In genomic region chr13:73369095-73369494, GRCh38 we compare ENCODE assay signal across 18 cellular contexts.
"Had no signal": no experiment of that assay in that cellular context is flagged by ENCODE, and none has a peak within 500 bp of the region (broad histone marks: within the 10 kb centered on the region; RNA-seq: fewer than 3 reads in every experiment).

No MANE protein-coding gene starts in this region.

- H3K9me3 Mint-ChIP-seq: activated T-cell treated with anti-CD3 and anti-CD28 coated beads, Interleukin-2, amount 50 U/mL, for 72 hours; stimulated activated memory B cell treated with anti-CD40 and anti-IgM and Interleukin-4, amounts not matched to agents 10 μg/mL and 1 μg/mL and 100 μg/mL, for 72 hours had no signal

- H3K4me3 ChIP-seq: ascending aorta, left lung, psoas muscle, right lobe of liver, spleen had no signal

- H3K36me3 ChIP-seq: ascending aorta, left lung, right lobe of liver, spleen had no signal

- H3K9me3 ChIP-seq: ascending aorta, left lung, psoas muscle, right lobe of liver, spleen had no signal

- ATAC-seq: activated T-cell treated with anti-CD3 and anti-CD28 coated beads, Interleukin-2, amount 50 U/mL, for 72 hours; left lung; psoas muscle; stimulated activated memory B cell treated with anti-CD40 and anti-IgM and Interleukin-4, amounts not matched to agents 10 μg/mL and 1 μg/mL and 100 μg/mL, for 72 hours had no signal

- DNase-seq: activated CD4-positive, alpha-beta T cell treated with anti-CD3 and anti-CD28 coated beads for 1 hour; activated effector memory CD4-positive, alpha-beta T cell treated with anti-CD3 and anti-CD28 coated beads, Interleukin-2, amount 50 U/mL, for 16 hours; activated naive CD4-positive, alpha-beta T cell treated with anti-CD3 and anti-CD28 coated beads, Interleukin-2, amount 50 U/mL, for 16 hours; activated T-cell treated with anti-CD3 and anti-CD28 coated beads, Interleukin-2, amount 50 U/mL, for 72 hours; cortex of kidney; effector CD4-positive, alpha-beta T cell; hippocampal formation; islet precursor cell; left lung; psoas muscle; right lobe of liver; spleen; stimulated activated CD4-positive, alpha-beta T cell treated with anti-CD3 and anti-CD28 coated beads, Interleukin-4, amount 100 ng/mL, for 4 hours; SW 1271; T-helper 2 cell had no signal

- H3K27me3 ChIP-seq: ascending aorta, left lung, right lobe of liver, spleen had no signal

- H3K27me3 Mint-ChIP-seq: stimulated activated memory B cell treated with anti-CD40 and anti-IgM and Interleukin-4, amounts not matched to agents 10 μg/mL and 1 μg/mL and 100 μg/mL, for 72 hours had no signal

- H3K27ac Mint-ChIP-seq: activated T-cell treated with anti-CD3 and anti-CD28 coated beads, Interleukin-2, amount 50 U/mL, for 72 hours; stimulated activated memory B cell treated with anti-CD40 and anti-IgM and Interleukin-4, amounts not matched to agents 10 μg/mL and 1 μg/mL and 100 μg/mL, for 72 hours had no signal

- H3K36me3 Mint-ChIP-seq: stimulated activated memory B cell treated with anti-CD40 and anti-IgM and Interleukin-4, amounts not matched to agents 10 μg/mL and 1 μg/mL and 100 μg/mL, for 72 hours had no signal

- H3K4me3 Mint-ChIP-seq: activated T-cell treated with anti-CD3 and anti-CD28 coated beads, Interleukin-2, amount 50 U/mL, for 72 hours; stimulated activated memory B cell treated with anti-CD40 and anti-IgM and Interleukin-4, amounts not matched to agents 10 μg/mL and 1 μg/mL and 100 μg/mL, for 72 hours had no signal

- H3K4me1 ChIP-seq: ascending aorta, left lung, psoas muscle, right lobe of liver, spleen had no signal

- H3K4me1 Mint-ChIP-seq: stimulated activated memory B cell treated with anti-CD40 and anti-IgM and Interleukin-4, amounts not matched to agents 10 μg/mL and 1 μg/mL and 100 μg/mL, for 72 hours had no signal

- H3K27ac ChIP-seq: ascending aorta, left lung, psoas muscle, right lobe of liver, spleen, VCaP had no signal
